ENCODE assay signal across 8 cellular contexts in the genomic region with DNA sequence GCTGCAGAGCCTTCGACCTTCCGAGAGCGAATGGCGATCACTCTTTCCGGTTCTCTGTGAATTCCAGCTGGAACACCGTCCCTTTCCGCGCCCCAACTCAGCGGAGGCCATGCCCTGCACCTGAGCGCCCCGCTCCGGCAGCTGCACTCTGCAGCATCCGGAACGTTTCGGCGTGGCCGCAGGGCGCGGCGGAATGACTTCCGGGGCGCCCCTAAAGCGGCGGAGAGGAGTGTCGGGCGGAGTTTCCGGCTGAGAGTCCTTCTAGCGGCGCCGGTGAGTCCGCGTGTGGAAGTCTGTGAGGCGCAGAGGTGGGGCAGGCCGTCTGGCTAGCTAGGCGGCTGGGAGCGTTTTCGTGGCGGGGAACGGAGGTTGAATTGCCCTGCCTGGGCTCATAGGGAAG.
A peak's percentile ranks its signal among the peaks of the same experiment; 100 is the strongest.
DNase-seq lines count a peak whose midpoint lies in the region; ATAC-seq, FAIRE-seq and TF ChIP-seq lines count a peak whose summit lies in the region.
"Not testable (repeated sequence)": the region's sequence is repeated elsewhere in the genome, so short reads cannot be mapped to it uniquely, and the experiment has no call there.

GTF2H2C_2 (plus strand) TSS at position 252 of the 400 bp plus-strand sequence.

- intact Hi-C loops in Panc1 (cut with micrococcal nuclease; ENCODE audit: unreplicated experiment); naive thymus-derived CD4-positive, alpha-beta T cell (cut with micrococcal nuclease): not testable (repeated sequence)

- not testable (repeated sequence) for H3K9me3 Mint-ChIP-seq in effector memory CD8-positive, alpha-beta T cell; naive thymus-derived CD4-positive, alpha-beta T cell

- not testable (repeated sequence) for H3K27me3 Mint-ChIP-seq in effector memory CD8-positive, alpha-beta T cell; naive thymus-derived CD4-positive, alpha-beta T cell

- H3K36me3 Mint-ChIP-seq in effector memory CD8-positive, alpha-beta T cell (ENCODE audit: insufficient read depth); naive thymus-derived CD4-positive, alpha-beta T cell: not testable (repeated sequence)

- no CpG with 5 or more reads among the region's 39 CpGs for WGBS in A549 (ENCODE audit: missing lambda C conversion rate)

- not testable (repeated sequence) for H3K4me1 ChIP-seq in A549; Panc1 (ENCODE audit: control insufficient read depth, insufficient read depth, low read length); naive thymus-derived CD4-positive, alpha-beta T cell (ENCODE audit: control insufficient read depth in 2 of 2, insufficient read depth in 2 of 2, low read length in 2 of 2)

- H3K36me3 ChIP-seq in Panc1 (ENCODE audit: control insufficient read depth, insufficient read depth, low read length); naive thymus-derived CD4-positive, alpha-beta T cell (ENCODE audit: control insufficient read depth in 2 of 3, insufficient read depth in 3 of 3, low read length in 3 of 3): not testable (repeated sequence)

- FAIRE-seq in A549 (lab: Jason Lieb, UNC), result not testable (repeated sequence)

- not testable (repeated sequence) for H3K27me3 ChIP-seq in Panc1 (ENCODE audit: control insufficient read depth, insufficient read depth, low read length); naive thymus-derived CD4-positive, alpha-beta T cell (ENCODE audit: control insufficient read depth in 2 of 2, insufficient read depth in 2 of 2, low read length in 2 of 2)

- not testable (repeated sequence) for H3K9me3 ChIP-seq in A549; Panc1 (ENCODE audit: control insufficient read depth, insufficient read depth, low read depth, low read length); naive thymus-derived CD4-positive, alpha-beta T cell (ENCODE audit: control insufficient read depth in 2 of 3, low read length in 3 of 3)

- not testable (repeated sequence) for H3K27ac ChIP-seq in A549; Panc1 (ENCODE audit: low read length); naive thymus-derived CD4-positive, alpha-beta T cell (ENCODE audit: low read depth, low read length)

- POLR2A ChIA-PET in A549 (lab: Yijun Ruan, JAX); Panc1 (lab: Charles Lee); naive thymus-derived CD4-positive, alpha-beta T cell (lab: Charles Lee): not testable (repeated sequence)

- not testable (repeated sequence) for H3K4me3 ChIP-seq in A549; Panc1 (ENCODE audit: low read depth in 2 of 2, low read length in 2 of 2); naive thymus-derived CD4-positive, alpha-beta T cell (ENCODE audit: low read length)

- not testable (repeated sequence) for H3K4me1 Mint-ChIP-seq in effector memory CD8-positive, alpha-beta T cell (ENCODE audit: low read depth in 2 of 2); naive thymus-derived CD4-positive, alpha-beta T cell

- not testable (repeated sequence) for H3K27ac Mint-ChIP-seq in effector memory CD8-positive, alpha-beta T cell; naive thymus-derived CD4-positive, alpha-beta T cell

- not testable (repeated sequence) for BruUV-seq in Panc1 (replicated peaks; lab: Mats Ljungman, UMichigan)

- DNase-seq in A549 (ENCODE audit: low read depth in 1 of 2, low spot score in 1 of 2); Panc1 (ENCODE audit: low read depth, low spot score); effector memory CD8-positive, alpha-beta T cell; naive thymus-derived CD4-positive, alpha-beta T cell: not testable (repeated sequence)

- H3K4me2 ChIP-seq in A549, result not testable (repeated sequence)

- not testable (repeated sequence) for TF ChIP-seq RAD21 in A549 (conservative IDR thresholded peaks at IDR 0.05 in 1 of 2, IDR thresholded peaks at IDR 0.05 in 1 of 2)

- ATAC-seq in A549 (peak; percentile 99), GM18909 (IDR thresholded peaks at IDR 0.05; ENCODE audit: poor library complexity, unreplicated experiment) (peak; percentile 99), GM21447 (IDR thresholded peaks at IDR 0.05; ENCODE audit: unreplicated experiment) (peak; percentile 94), HG02798 (IDR thresholded peaks at IDR 0.05; ENCODE audit: poor library complexity, unreplicated experiment) (peak; percentile 98), HG03139 (IDR thresholded peaks at IDR 0.05; ENCODE audit: unreplicated experiment) (peak; percentile 97), Panc1 (peak; percentile 99)
- ATAC-seq in effector memory CD8-positive, alpha-beta T cell (replicated peaks), result peak; percentile 99
- ATAC-seq in naive thymus-derived CD4-positive, alpha-beta T cell, result peak; percentile 100

- in situ Hi-C loops in Panc1 (cut with HindIII; ENCODE audit: low pct_unique_long_range_greater_than_20kb, low sequenced_read_pairs), result not testable (repeated sequence)

- TF ChIP-seq POLR2A in A549 (IDR thresholded peaks at IDR 0.05; ENCODE audit: low read length), result not testable (repeated sequence)

- TF ChIP-seq CTCF in A549 (IDR thresholded peaks at IDR 0.05); Panc1 (IDR thresholded peaks at IDR 0.05): not testable (repeated sequence)

- H3K4me3 Mint-ChIP-seq in effector memory CD8-positive, alpha-beta T cell; naive thymus-derived CD4-positive, alpha-beta T cell: not testable (repeated sequence)

- CTCF ChIA-PET in A549 (lab: Yijun Ruan, JAX); Panc1 (lab: Charles Lee); naive thymus-derived CD4-positive, alpha-beta T cell (lab: Charles Lee): not testable (repeated sequence)

- TF ChIP-seq EP300 in A549 (IDR thresholded peaks at IDR 0.05), result not testable (repeated sequence)
